Comparison of ENCODE assay signal across 1 cellular context in genomic region chr9:2967779-2968178, GRCh38.
TF ChIP-seq lines count a peak whose summit lies in the region.

No MANE protein-coding gene starts in this region.

TF ChIP-seq in WTC11, 78 proteins besides CTCF, POLR2A, EP300 and RAD21 (continued from another document):
- TF ChIP-seq AR (CRISPR knock-in tag; IDR thresholded peaks at IDR 0.05) (no peak), RORB (CRISPR knock-in tag; IDR thresholded peaks at IDR 0.05) (no peak), USF2 (CRISPR knock-in tag; IDR thresholded peaks at IDR 0.05) (no peak), ARID4B (CRISPR knock-in tag; IDR thresholded peaks at IDR 0.05; ENCODE audit: borderline replicate concordance) (no peak), GABPB1 (CRISPR knock-in tag; IDR thresholded peaks at IDR 0.05) (no peak), ESRRA (CRISPR knock-in tag; IDR thresholded peaks at IDR 0.05; ENCODE audit: borderline replicate concordance) (no peak), JUN (CRISPR knock-in tag; IDR thresholded peaks at IDR 0.05) (no peak), ZNF232 (CRISPR knock-in tag; IDR thresholded peaks at IDR 0.05) (no peak), TEAD1 (CRISPR knock-in tag; IDR thresholded peaks at IDR 0.05) (no peak), FOXP1 (CRISPR knock-in tag; IDR thresholded peaks at IDR 0.05; ENCODE audit: borderline replicate concordance) (no peak), STAT6 (CRISPR knock-in tag; conservative IDR thresholded peaks at IDR 0.05; ENCODE audit: low read depth) (no peak), IRF1 (CRISPR knock-in tag; IDR thresholded peaks at IDR 0.05) (no peak)
